19 cellular contexts compared by ENCODE assay signal in the genomic region with DNA sequence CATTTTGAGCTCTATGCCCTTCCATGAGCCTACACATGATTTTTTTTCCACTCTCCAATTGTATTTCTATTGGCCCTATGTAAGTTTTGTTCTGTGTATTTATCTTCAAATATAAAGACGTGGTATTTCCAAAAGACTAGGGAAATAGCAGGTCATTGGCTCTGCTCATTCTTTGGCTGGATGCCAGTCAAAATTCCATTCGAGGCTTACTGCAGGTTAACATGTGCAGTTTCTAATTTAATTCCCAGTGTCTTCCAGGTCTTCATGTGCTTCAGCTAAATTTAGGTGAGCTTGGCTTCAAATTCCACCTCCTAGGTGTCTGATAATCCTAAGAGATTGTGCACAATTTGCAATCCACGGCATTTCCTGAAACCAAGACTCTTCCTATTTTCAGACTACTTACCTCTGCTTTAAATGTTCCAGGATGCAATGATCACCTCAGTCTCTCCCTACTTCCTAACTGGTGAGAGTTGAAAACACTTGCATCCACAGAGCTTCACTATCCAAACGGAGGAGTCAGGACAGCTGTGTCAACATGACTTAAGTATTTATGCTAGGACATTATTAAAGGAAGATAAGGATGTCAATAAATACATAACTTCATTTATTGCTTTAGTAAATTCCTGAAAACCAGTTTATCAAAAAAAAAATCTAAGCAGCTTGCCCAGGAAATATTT.
"Had no signal": no experiment of that assay in that cellular context is flagged by ENCODE, and none has a peak within 500 bp of the region (broad histone marks: within the 10 kb centered on the region; RNA-seq: fewer than 3 reads in every experiment).

No MANE protein-coding gene starts in this region.

- H3K27me3 Mint-ChIP-seq: natural killer cell treated with Interleukin-12 subunit alpha and Interleukin-12 subunit beta and Interleukin-15 and Interleukin-18, amount 100 ng/mL, for 72 hours; progenitor cell of endocrine pancreas; stimulated activated naive B cell treated with anti-CD40 and anti-IgM and Interleukin-4, amounts not matched to agents 10 μg/mL and 1 μg/mL and 100 μg/mL, for 72 hours had no signal

- H3K27me3 ChIP-seq: esophagus squamous epithelium, right atrium auricular region, tibial artery had no signal

- H3K27ac Mint-ChIP-seq: natural killer cell treated with Interleukin-12 subunit alpha and Interleukin-12 subunit beta and Interleukin-15 and Interleukin-18, amount 100 ng/mL, for 72 hours; stimulated activated naive B cell treated with anti-CD40 and anti-IgM and Interleukin-4, amounts not matched to agents 10 μg/mL and 1 μg/mL and 100 μg/mL, for 72 hours had no signal

- DNase-seq: activated CD4-positive, CD25-positive, alpha-beta regulatory T cell treated with anti-CD3 and anti-CD28 coated beads, Interleukin-2, amount 50 U/mL, for 72 hours; activated naive CD4-positive, alpha-beta T cell treated with Interleukin-2 at 50 U/mL for 16 hours; activated T-cell treated with anti-CD3 and anti-CD28 coated beads for 4 hours; anterior cingulate cortex; esophagus squamous epithelium; foreskin fibroblast; hippocampal formation; kidney glomerular epithelial cell; mesendoderm; occipital lobe; stimulated activated CD4-positive, alpha-beta T cell treated with anti-CD3 and anti-CD28 coated beads, Interleukin-15, amount 100 ng/mL, for 24 hours; stimulated activated CD4-positive, alpha-beta T cell treated with anti-CD3 and anti-CD28 coated beads, Interleukin-4, amount 100 ng/mL, for 1 hour; stimulated activated naive B cell treated with anti-CD40 and anti-IgM and Interleukin-4, amounts not matched to agents 10 μg/mL and 1 μg/mL and 100 μg/mL, for 72 hours; T1000; tibial artery had no signal

- H3K4me1 Mint-ChIP-seq: stimulated activated naive B cell treated with anti-CD40 and anti-IgM and Interleukin-4, amounts not matched to agents 10 μg/mL and 1 μg/mL and 100 μg/mL, for 72 hours had no signal

- H3K36me3 Mint-ChIP-seq: natural killer cell treated with Interleukin-12 subunit alpha and Interleukin-12 subunit beta and Interleukin-15 and Interleukin-18, amount 100 ng/mL, for 72 hours; stimulated activated naive B cell treated with anti-CD40 and anti-IgM and Interleukin-4, amounts not matched to agents 10 μg/mL and 1 μg/mL and 100 μg/mL, for 72 hours had no signal

- ATAC-seq: natural killer cell treated with Interleukin-12 subunit alpha and Interleukin-12 subunit beta and Interleukin-15 and Interleukin-18, amount 100 ng/mL, for 72 hours; stimulated activated naive B cell treated with anti-CD40 and anti-IgM and Interleukin-4, amounts not matched to agents 10 μg/mL and 1 μg/mL and 100 μg/mL, for 72 hours had no signal

- H3K4me3 Mint-ChIP-seq: natural killer cell treated with Interleukin-12 subunit alpha and Interleukin-12 subunit beta and Interleukin-15 and Interleukin-18, amount 100 ng/mL, for 72 hours; stimulated activated naive B cell treated with anti-CD40 and anti-IgM and Interleukin-4, amounts not matched to agents 10 μg/mL and 1 μg/mL and 100 μg/mL, for 72 hours had no signal

- H3K4me1 ChIP-seq: right atrium auricular region had no signal

- H3K4me3 ChIP-seq: esophagus squamous epithelium, right atrium auricular region, skin epidermis, tibial artery had no signal

- H3K27ac ChIP-seq: esophagus squamous epithelium, right atrium auricular region, skin epidermis, tibial artery had no signal

- H3K36me3 ChIP-seq: esophagus squamous epithelium, right atrium auricular region, tibial artery had no signal
